23 cellular contexts compared by ENCODE assay signal in the genomic region with DNA sequence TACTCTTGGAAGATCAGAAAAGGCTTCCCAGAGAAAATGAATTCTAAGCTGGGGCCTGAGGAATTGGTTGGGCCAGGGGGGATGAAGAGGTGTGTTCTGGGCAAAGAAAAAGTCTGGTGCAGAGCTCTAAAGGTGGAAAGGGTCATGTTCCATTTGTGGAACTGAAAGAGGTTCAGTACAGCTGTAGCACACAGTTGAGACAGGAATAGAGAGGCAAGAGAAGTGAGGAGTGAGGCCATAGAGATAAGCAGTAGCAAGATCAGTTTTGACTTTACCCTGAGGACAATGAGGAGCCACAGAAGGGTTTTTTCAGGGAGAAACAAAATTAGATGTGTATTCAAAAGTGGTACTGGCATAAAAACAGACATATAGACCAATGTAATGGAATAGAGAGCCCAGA. TPM values are rescaled to one million over a fixed set of nuclear protein-coding genes. Genes with fewer than 3 reads are reported as not detected.
DNase-seq lines count a peak whose midpoint lies in the region; ATAC-seq and TF ChIP-seq lines count a peak whose summit lies in the region.
"Had no signal": no experiment of that assay in that cellular context is flagged by ENCODE, and none has a peak within 500 bp of the region (broad histone marks: within the 10 kb centered on the region; RNA-seq: fewer than 3 reads in every experiment).

No MANE protein-coding gene starts in this region.

- ATAC-seq in GM18867 (IDR thresholded peaks at IDR 0.05; ENCODE audit: unreplicated experiment) (peak; percentile 79), GM21423 (IDR thresholded peaks at IDR 0.05; ENCODE audit: unreplicated experiment) (peak; percentile 69), HG02973 (IDR thresholded peaks at IDR 0.05; ENCODE audit: unreplicated experiment) (peak; percentile 53), activated B cell treated with CpG ODN at 0.5 μM for 24 hours (ENCODE audit: low read depth) (peak; percentile 42)
- ATAC-seq in CD4-positive, alpha-beta T cell (ENCODE audit: poor library complexity) = no peak
- ATAC-seq: activated naive CD4-positive, alpha-beta T cell treated with anti-CD3 and anti-CD28 coated beads, Interleukin-2, amount 50 U/mL, for 72 hours; gastroesophageal sphincter had no signal

- no peak overlapping the region for H3K27ac ChIP-seq in CD4-positive, alpha-beta T cell (ENCODE audit: low read depth, low read length)
- H3K27ac ChIP-seq: gastroesophageal sphincter had no signal

- POLR2A ChIA-PET in activated B cell treated with CpG ODN at 0.5 μM for 24 hours (lab: Charles Lee) = interaction anchor here (0.6 to 1.2 kb wide), 3 partner anchors 23 to 120 kb away, joined by 3 to 6 read pairs (median 3); partner anchors contain the start of gene TESK2
- POLR2A ChIA-PET in CD4-positive, alpha-beta T cell (lab: Charles Lee) = no interaction called here

- H3K27me3 ChIP-seq in CD4-positive, alpha-beta T cell (ENCODE audit: control insufficient read depth, insufficient read depth, low read length) = no peaks in the 10 kb centered on the region
- H3K27me3 ChIP-seq: gastroesophageal sphincter had no signal

- CTCF ChIA-PET in activated B cell treated with CpG ODN at 0.5 μM for 24 hours (lab: Charles Lee) = interaction anchor here (0.6 to 1.0 kb wide), 2 partner anchors 11 to 19 kb away, joined by 3 read pairs; no protein-coding TSS in a partner anchor
- CTCF ChIA-PET in CD4-positive, alpha-beta T cell (lab: Charles Lee) = no interaction called here

- H3K9me3 Mint-ChIP-seq in activated B cell treated with CpG ODN at 0.5 μM for 24 hours = no peaks in the 10 kb centered on the region
- H3K9me3 Mint-ChIP-seq in CD4-positive, alpha-beta T cell = no peaks in the 10 kb centered on the region
- H3K9me3 Mint-ChIP-seq: activated naive CD4-positive, alpha-beta T cell treated with anti-CD3 and anti-CD28 coated beads, Interleukin-2, amount 50 U/mL, for 72 hours; endodermal cell; IgD-negative memory B cell; immature natural killer cell had no signal

- peak overlapping the region; percentile 6 for H3K27ac Mint-ChIP-seq in activated B cell treated with CpG ODN at 0.5 μM for 24 hours
- no peak overlapping the region for H3K27ac Mint-ChIP-seq in CD4-positive, alpha-beta T cell
- H3K27ac Mint-ChIP-seq: activated naive CD4-positive, alpha-beta T cell treated with anti-CD3 and anti-CD28 coated beads, Interleukin-2, amount 50 U/mL, for 72 hours; endodermal cell had no signal

- no peak overlapping the region for H3K4me3 Mint-ChIP-seq in activated B cell treated with CpG ODN at 0.5 μM for 24 hours
- H3K4me3 Mint-ChIP-seq in CD4-positive, alpha-beta T cell = no peak overlapping the region
- H3K4me3 Mint-ChIP-seq: CD14-positive monocyte, endodermal cell, IgD-negative memory B cell, immature natural killer cell had no signal

- H3K4me1 Mint-ChIP-seq in activated B cell treated with CpG ODN at 0.5 μM for 24 hours = peaks cover 47% of the 10 kb centered on the region
- H3K4me1 Mint-ChIP-seq in CD4-positive, alpha-beta T cell (ENCODE audit: low read depth) = no peaks in the 10 kb centered on the region

- intact Hi-C loops in activated B cell treated with CpG ODN at 0.5 μM for 24 hours (cut with micrococcal nuclease) = no loop called here
- intact Hi-C loops in CD4-positive, alpha-beta T cell (cut with DNase I, micrococcal nuclease) = no loop called here

- no peak for TF ChIP-seq CTCF in activated B cell treated with CpG ODN at 0.5 μM for 24 hours (IDR thresholded peaks at IDR 0.05)
- TF ChIP-seq CTCF in CD4-positive, alpha-beta T cell (IDR thresholded peaks at IDR 0.05) = no peak

- no peaks in the 10 kb centered on the region for H3K27me3 Mint-ChIP-seq in activated B cell treated with CpG ODN at 0.5 μM for 24 hours
- no peaks in the 10 kb centered on the region for H3K27me3 Mint-ChIP-seq in CD4-positive, alpha-beta T cell
- H3K27me3 Mint-ChIP-seq: IgD-negative memory B cell had no signal

- peaks cover 2% of the 10 kb centered on the region for H3K36me3 Mint-ChIP-seq in activated B cell treated with CpG ODN at 0.5 μM for 24 hours (ENCODE audit: low read depth)
- H3K36me3 Mint-ChIP-seq in CD4-positive, alpha-beta T cell (ENCODE audit: low read depth) = no peaks in the 10 kb centered on the region
- H3K36me3 Mint-ChIP-seq: activated naive CD4-positive, alpha-beta T cell treated with anti-CD3 and anti-CD28 coated beads, Interleukin-2, amount 50 U/mL, for 72 hours; IgD-negative memory B cell; immature natural killer cell had no signal

- DNase-seq in activated B cell treated with CpG ODN at 0.5 μM for 24 hours (no peak), GM19240 (ENCODE audit: insufficient read length, low spot score) (no peak)
- no peak for DNase-seq in stimulated activated naive CD4-positive, alpha-beta T cell (lab: John Stamatoyannopoulos, UW)
- DNase-seq in effector CD4-positive, alpha-beta T cell = no peak
- DNase-seq in CD4-positive, alpha-beta T cell = no peak
- DNase-seq: activated CD8-positive, alpha-beta memory T cell treated with anti-CD3 and anti-CD28 coated beads, Interleukin-2, amount 50 U/mL, for 48 hours; caudate nucleus; EL; endodermal cell; immature natural killer cell; mesendoderm; NCI-H1105; NK-92 treated with Interleukin-12 subunit alpha and Interleukin-12 subunit beta, amount 100 ng/mL, for 24 hours; SHP77; stimulated activated naive CD4-positive, alpha-beta T cell treated with Interleukin-2 at 50 U/mL for 16 hours had no signal

- H3K9me3 ChIP-seq in CD4-positive, alpha-beta T cell (ENCODE audit: control insufficient read depth, low read length) = no peaks in the 10 kb centered on the region
- H3K9me3 ChIP-seq: gastroesophageal sphincter, HAP-1 had no signal

RNA-seq across cellular contexts. Expression of gene MUTYH, which starts 30.3 kb away (rescaled TPM):
- total RNA-seq in activated B cell treated with CpG ODN at 0.5 μM for 24 hours = 61.0 and 63.0 TPM in 2 replicates
- total RNA-seq in CD4-positive, alpha-beta T cell = 10 to 100 TPM; 57.9 to 67.4 TPM

RNA-seq across cellular contexts. Expression of gene TOE1, which starts 30.6 kb away (rescaled TPM):
- 24.6 and 25.3 TPM in 2 replicates for total RNA-seq in activated B cell treated with CpG ODN at 0.5 μM for 24 hours
- 10 to 100 TPM; 44.5 to 46.2 TPM for total RNA-seq in CD4-positive, alpha-beta T cell

RNA-seq across cellular contexts. Expression of gene HPDL, which starts 43.9 kb away (rescaled TPM):
- 3.7 and 4.3 TPM in 2 replicates for total RNA-seq in activated B cell treated with CpG ODN at 0.5 μM for 24 hours
- not detected for total RNA-seq in CD4-positive, alpha-beta T cell
